ENCODE assay signal across 1 cellular context in genomic region chr1:25760871-25761270, GRCh38.
TF ChIP-seq lines count a peak whose summit lies in the region.

No MANE protein-coding gene starts in this region.

TF ChIP-seq in K562, 482 proteins besides CTCF, POLR2A, EP300 and RAD21 (continues in another document):
- no peak for TF ChIP-seq BCLAF1 (IDR thresholded peaks at IDR 0.05; ENCODE audit: borderline replicate concordance in 1 of 2, control insufficient read depth in 1 of 2, low read depth in 2 of 2, low read length in 1 of 2)
- TF ChIP-seq SETDB1 (IDR thresholded peaks at IDR 0.05; ENCODE audit: low read length): no peak
- TF ChIP-seq ZBTB11 (CRISPR knock-in tag; IDR thresholded peaks at IDR 0.05): peak in 1 of 3 experiments; percentile 78; a peak in 2 of 6 replicates
- no peak for TF ChIP-seq SRF (CRISPR knock-in tag; IDR thresholded peaks at IDR 0.05)
- TF ChIP-seq TOE1 (IDR thresholded peaks at IDR 0.05; ENCODE audit: borderline replicate concordance): no peak
- TF ChIP-seq TOE1 (CRISPR knock-in tag; IDR thresholded peaks at IDR 0.05; ENCODE audit: borderline replicate concordance, low read depth): no peak
- no peak for TF ChIP-seq MCM5 (IDR thresholded peaks at IDR 0.05; ENCODE audit: low read depth)
- TF ChIP-seq TAF1 (IDR thresholded peaks at IDR 0.05; ENCODE audit: control insufficient read depth, extremely low read depth, insufficient read depth, low read length, severe bottlenecking): no peak
- TF ChIP-seq ZNF239 (CRISPR knock-in tag; IDR thresholded peaks at IDR 0.05): peak; percentile 91
- TF ChIP-seq DPF2 (IDR thresholded peaks at IDR 0.05): peak; percentile 84
- TF ChIP-seq FOXK2 (conservative IDR thresholded peaks at IDR 0.05 in 1 of 2, IDR thresholded peaks at IDR 0.05 in 1 of 2; ENCODE audit: low read depth in 2 of 2): no peak
- TF ChIP-seq ADNP (tag; IDR thresholded peaks at IDR 0.05): no peak
- TF ChIP-seq MBD1 (CRISPR knock-in tag; IDR thresholded peaks at IDR 0.05): no peak
- TF ChIP-seq SMARCA5 (IDR thresholded peaks at IDR 0.05): no peak
- TF ChIP-seq ZNF589 (CRISPR knock-in tag; IDR thresholded peaks at IDR 0.05; ENCODE audit: low read depth): no peak; the same call in 1 of the 2 replicates
- no peak for TF ChIP-seq HEY1 (CRISPR knock-in tag; IDR thresholded peaks at IDR 0.05; ENCODE audit: borderline replicate concordance)
- no peak for TF ChIP-seq RBM34 (IDR thresholded peaks at IDR 0.05; ENCODE audit: borderline replicate concordance, insufficient read depth, low read length)
- TF ChIP-seq ETS1 (conservative IDR thresholded peaks at IDR 0.05; ENCODE audit: control insufficient read depth, low read depth, low read length): no peak
- no peak for TF ChIP-seq KDM5B (IDR thresholded peaks at IDR 0.05; ENCODE audit: insufficient replicate concordance, low read depth, low read length)
- TF ChIP-seq HSF4 (CRISPR knock-in tag; IDR thresholded peaks at IDR 0.05; ENCODE audit: borderline replicate concordance): no peak
- TF ChIP-seq MEIS2 (IDR thresholded peaks at IDR 0.05; ENCODE audit: partially characterized antibody): peak; percentile 62
- no peak for TF ChIP-seq GTF3C2 (IDR thresholded peaks at IDR 0.05; ENCODE audit: borderline replicate concordance, extremely low read depth, insufficient read length)
- TF ChIP-seq CXXC5 (CRISPR knock-in tag; IDR thresholded peaks at IDR 0.05): peak; percentile 74
- no peak for TF ChIP-seq MEF2A (IDR thresholded peaks at IDR 0.05; ENCODE audit: control insufficient read depth, low read depth, low read length)
- TF ChIP-seq E2F4 (CRISPR knock-in tag; IDR thresholded peaks at IDR 0.05; ENCODE audit: low read depth): no peak
- no peak for TF ChIP-seq ZNF445 (CRISPR knock-in tag; IDR thresholded peaks at IDR 0.05; ENCODE audit: low read depth)
- TF ChIP-seq KLF16 (IDR thresholded peaks at IDR 0.05): peak; percentile 97
- TF ChIP-seq ZNF395 (CRISPR knock-in tag; IDR thresholded peaks at IDR 0.05): peak; percentile 95
- no peak for TF ChIP-seq ETS2 (tag; IDR thresholded peaks at IDR 0.05; ENCODE audit: borderline replicate concordance, poor library complexity, severe bottlenecking)
- TF ChIP-seq NBN (IDR thresholded peaks at IDR 0.05; ENCODE audit: low read depth): peak; percentile 68; the same call in 1 of the 2 replicates
- TF ChIP-seq ZNF398 (CRISPR knock-in tag; IDR thresholded peaks at IDR 0.05): no peak
- no peak for TF ChIP-seq ATF4 (CRISPR knock-in tag; IDR thresholded peaks at IDR 0.05)
- no peak for TF ChIP-seq IRF2 (CRISPR knock-in tag; IDR thresholded peaks at IDR 0.05)
- no peak for TF ChIP-seq SRSF1 (IDR thresholded peaks at IDR 0.05; ENCODE audit: low read depth, low read length)
- TF ChIP-seq TEAD4 (IDR thresholded peaks at IDR 0.05; ENCODE audit: low read length): peak; percentile 99
- no peak for TF ChIP-seq TEAD4 (CRISPR knock-in tag; IDR thresholded peaks at IDR 0.05; ENCODE audit: borderline replicate concordance)
- peak; percentile 37; the same call in 1 of the 2 replicates for TF ChIP-seq MTA3 (IDR thresholded peaks at IDR 0.05; ENCODE audit: borderline replicate concordance)
- no peak for TF ChIP-seq ZFP36 (IDR thresholded peaks at IDR 0.05; ENCODE audit: low read depth, low read length, partially characterized antibody)
- no peak for TF ChIP-seq POU5F1 (IDR thresholded peaks at IDR 0.05; ENCODE audit: borderline replicate concordance, low read depth, low read length, partially characterized antibody)
- TF ChIP-seq LCOR (CRISPR knock-in tag; IDR thresholded peaks at IDR 0.05): no peak
- no peak for TF ChIP-seq HOXB6 (CRISPR knock-in tag; IDR thresholded peaks at IDR 0.05; ENCODE audit: borderline replicate concordance)
- peak; percentile 90 for TF ChIP-seq GATA2 (CRISPR knock-in tag; IDR thresholded peaks at IDR 0.05)
- TF ChIP-seq ZNF232 (CRISPR knock-in tag; IDR thresholded peaks at IDR 0.05): no peak
- 0 out of 2 replicates have a peak, but pooled peaks have one; percentile 14 for TF ChIP-seq ARID3A (IDR thresholded peaks at IDR 0.05; ENCODE audit: borderline replicate concordance, low read depth, low read length)
